ENCODE assay signal across 12 cellular contexts in genomic region chr7:22864855-22865606, GRCh38. TPM values are rescaled to one million over a fixed set of nuclear protein-coding genes. Genes with fewer than 3 reads are reported as not detected.
DNase-seq lines count a peak whose midpoint lies in the region; ATAC-seq and TF ChIP-seq lines count a peak whose summit lies in the region.
"Had no signal": no experiment of that assay in that cellular context is flagged by ENCODE, and none has a peak within 500 bp of the region (broad histone marks: within the 10 kb centered on the region; RNA-seq: fewer than 3 reads in every experiment).

No MANE protein-coding gene starts in this region.

- H3K27me3 ChIP-seq in heart right ventricle (no peaks in the 10 kb centered on the region), colonic mucosa (no peaks in the 10 kb centered on the region)

- H3K36me3 ChIP-seq in heart right ventricle (peaks cover 0 to 18% (median 0%) of the 10 kb centered on the region in 9 donors), colonic mucosa (no peaks in the 10 kb centered on the region)

- H3K9me3 ChIP-seq in heart right ventricle: no peaks in the 10 kb centered on the region
- H3K9me3 ChIP-seq in colonic mucosa: no peaks in the 10 kb centered on the region

- H3K27ac ChIP-seq in heart right ventricle (peak overlapping the region in 9 of 10 donors; percentile 33 to 93 (median 60)), skin epidermis (peak overlapping the region in 12 of 21 experiments; percentile 13 to 67 (median 44)), colonic mucosa (no peak overlapping the region)

- H3K4me3 ChIP-seq in heart right ventricle (no peak overlapping the region), skin epidermis (no peak overlapping the region), colonic mucosa (no peak overlapping the region)

- intact Hi-C loops in heart right ventricle (cut with DNase I): no loop called here
- intact Hi-C loops in colonic mucosa (cut with DNase I): no loop called here

- ATAC-seq in heart right ventricle: peak in 5 of 8 donors; percentile 16 to 49 (median 36)
- ATAC-seq in HG03571 (IDR thresholded peaks at IDR 0.05; ENCODE audit: unreplicated experiment): no peak
- ATAC-seq: Panc1 had no signal

- H3K4me1 ChIP-seq in heart right ventricle (peaks cover 3 to 44% (median 31%) of the 10 kb centered on the region in 9 donors), colonic mucosa (no peaks in the 10 kb centered on the region)

- DNase-seq in NCI-H82 (lab: John Stamatoyannopoulos, UW) (peak; percentile 58), NCI-H82 treated with DMSO at 0.1 percent for 48 hours (lab: John Stamatoyannopoulos, UW; ENCODE audit: unreplicated experiment) (no peak), NCI-H69 (lab: John Stamatoyannopoulos, UW) (peak; percentile 43), heart right ventricle (peak in 1 of 2 donors; percentile 21), AG08396 (ENCODE audit: low spot score) (no peak), colonic mucosa (no peak)
- DNase-seq: activated T-cell treated with anti-CD3 and anti-CD28 coated beads, Interleukin-2, amount 50 U/mL, for 4 hours; cerebellar nuclear complex; NCI-H1417 had no signal

- 75 to 77% methylated on average over 7 of the region's 7 CpGs for WGBS in heart right ventricle, 2 donors

- no peak overlapping the region for H3K9ac ChIP-seq in colonic mucosa (ENCODE audit: low read depth in 2 of 2, low read length in 2 of 2)

- TF ChIP-seq CTCF in heart right ventricle (IDR thresholded peaks at IDR 0.05): no peak
- no peak for TF ChIP-seq CTCF in colonic mucosa (IDR thresholded peaks at IDR 0.05)

RNA-seq across cellular contexts. Expression of gene TOMM7, which starts 42.4 kb away (rescaled TPM):
- total RNA-seq in heart right ventricle: 100 to 1,000 TPM; 454 to 532 (median 524) TPM
- 100 to 1,000 TPM; 149 to 346 TPM for polyA plus RNA-seq in heart right ventricle
- 100 to 1,000 TPM; 235 to 288 TPM for total RNA-seq in colonic mucosa

Comparison
In these comparisons a context has a peak if more than half of its experiments do, and no peak if none do; other contexts are left out.
1. DNase-seq: peak in NCI-H82 (single experiment) and NCI-H69 (single experiment); none in NCI-H82 treated with DMSO at 0.1 percent for 48 hours (single experiment), AG08396 (single experiment) and colonic mucosa (single experiment).